In the genomic region with DNA sequence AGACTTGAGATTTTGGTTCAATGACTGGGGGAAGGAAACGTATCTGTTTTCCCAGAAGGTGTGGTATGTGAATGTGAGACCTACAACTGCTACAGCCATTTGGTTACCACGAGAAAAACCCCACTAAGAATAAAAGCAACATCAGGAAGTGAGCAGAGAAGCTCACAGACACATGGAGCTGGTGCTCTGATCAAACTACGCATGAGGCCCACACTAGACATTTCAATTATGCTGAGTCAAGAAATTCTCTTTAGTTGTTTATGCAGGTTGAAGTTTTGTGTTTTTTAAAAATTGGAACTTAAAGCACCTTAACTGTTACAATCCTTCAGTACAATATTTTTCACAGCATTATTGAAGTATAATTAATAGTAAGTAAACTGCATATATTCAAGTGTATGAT, we compare ENCODE assay signal across 20 cellular contexts. TPM values are rescaled to one million over a fixed set of nuclear protein-coding genes. Genes with fewer than 3 reads are reported as not detected.
DNase-seq lines count a peak whose midpoint lies in the region; ATAC-seq, FAIRE-seq and TF ChIP-seq lines count a peak whose summit lies in the region.
"Had no signal": no experiment of that assay in that cellular context is flagged by ENCODE, and none has a peak within 500 bp of the region (broad histone marks: within the 10 kb centered on the region; RNA-seq: fewer than 3 reads in every experiment).

No MANE protein-coding gene starts in this region.

- TF ChIP-seq CTCF in A549 (IDR thresholded peaks at IDR 0.05) (no peak), IMR-90 (conservative IDR thresholded peaks at IDR 0.05; ENCODE audit: low read depth, low read length) (no peak), osteocyte (IDR thresholded peaks at IDR 0.05) (no peak)

- H4K5ac ChIP-seq in IMR-90 (ENCODE audit: low read depth, low read length), result no peak overlapping the region

- no peaks in the 10 kb centered on the region for H3K36me3 ChIP-seq in IMR-90 (ENCODE audit: control insufficient read depth, insufficient read depth, low read length)
- H3K36me3 ChIP-seq: BLaER1 had no signal

- H2AFZ ChIP-seq in IMR-90 (replicated peaks; ENCODE audit: low read length, poor library complexity), result peak overlapping the region; percentile 74
- H2AFZ ChIP-seq: GM23338 had no signal

- no peak overlapping the region for H2AK5ac ChIP-seq in IMR-90 (ENCODE audit: low read depth, low read length)

- peak overlapping the region; percentile 12 for H3K27ac Mint-ChIP-seq in activated naive CD8-positive, alpha-beta T cell
- no peak overlapping the region for H3K27ac Mint-ChIP-seq in activated naive CD8-positive, alpha-beta T cell treated with anti-CD3 and anti-CD28 coated beads for 36 hours
- peak overlapping the region in 6 of 10 donors; percentile 3 to 86 (median 34) for H3K27ac Mint-ChIP-seq in naive thymus-derived CD8-positive, alpha-beta T cell
- no peak overlapping the region for H3K27ac Mint-ChIP-seq in osteocyte (ENCODE audit: unreplicated experiment)
- H3K27ac Mint-ChIP-seq: CD8-positive, alpha-beta memory T cell; GM23338; HFFc6; IgD-negative memory B cell had no signal

- no TSS peak for BruUV-seq in IMR-90 (replicated peaks; lab: Mats Ljungman, UMichigan)

- CTCF ChIA-PET in A549 (lab: Yijun Ruan, JAX) (interaction anchor here (1.6 kb wide), 1 partner anchor 14 kb away, joined by 4 read pairs; no protein-coding TSS in a partner anchor), IMR-90 (lab: Yijun Ruan, JAX) (no interaction called here)

- FAIRE-seq in A549 (lab: Jason Lieb, UNC), result no peak
- FAIRE-seq: G401.6, GM12891, H54 had no signal

- no peak overlapping the region for H3K14ac ChIP-seq in IMR-90 (replicated peaks; ENCODE audit: low read depth, low read length)

- no peak for TF ChIP-seq RAD21 in A549 (conservative IDR thresholded peaks at IDR 0.05 in 1 of 2, IDR thresholded peaks at IDR 0.05 in 1 of 2)
- no peak for TF ChIP-seq RAD21 in IMR-90 (IDR thresholded peaks at IDR 0.05; ENCODE audit: low read length)

- H3K27me3 ChIP-seq in IMR-90 (ENCODE audit: control insufficient read depth, insufficient read depth, low read length), result peaks cover 2% of the 10 kb centered on the region; the same call in 1 of the 2 replicates
- H3K27me3 ChIP-seq: BLaER1 had no signal

- no peak overlapping the region for H4K91ac ChIP-seq in IMR-90 (ENCODE audit: insufficient read depth, low read depth, low read length)

- intact Hi-C loops in IMR-90 (cut with micrococcal nuclease), result no loop called here

- H3K4me3 ChIP-seq in A549, result no peak overlapping the region
- no peak overlapping the region for H3K4me3 ChIP-seq in IMR-90 (ENCODE audit: insufficient read depth, low read depth, low read length)
- H3K4me3 ChIP-seq: BLaER1, GM23338 had no signal

- no peak overlapping the region for H2BK15ac ChIP-seq in IMR-90 (ENCODE audit: low read depth, low read length)

- peaks cover 4% of the 10 kb centered on the region for H3K9me3 Mint-ChIP-seq in activated naive CD8-positive, alpha-beta T cell (ENCODE audit: low read depth)
- no peaks in the 10 kb centered on the region for H3K9me3 Mint-ChIP-seq in activated naive CD8-positive, alpha-beta T cell treated with anti-CD3 and anti-CD28 coated beads for 36 hours
- peaks cover 0 to 7% (median 4%) of the 10 kb centered on the region in 9 donors for H3K9me3 Mint-ChIP-seq in naive thymus-derived CD8-positive, alpha-beta T cell
- H3K9me3 Mint-ChIP-seq in osteocyte (ENCODE audit: unreplicated experiment), result peaks cover 9% of the 10 kb centered on the region
- H3K9me3 Mint-ChIP-seq: HFFc6 had no signal

- no peaks in the 10 kb centered on the region for H3K27me3 Mint-ChIP-seq in activated naive CD8-positive, alpha-beta T cell
- no peaks in the 10 kb centered on the region for H3K27me3 Mint-ChIP-seq in activated naive CD8-positive, alpha-beta T cell treated with anti-CD3 and anti-CD28 coated beads for 36 hours
- H3K27me3 Mint-ChIP-seq in naive thymus-derived CD8-positive, alpha-beta T cell, result peaks cover 0 to 3% (median 0%) of the 10 kb centered on the region in 5 donors
- peaks cover 23% of the 10 kb centered on the region for H3K27me3 Mint-ChIP-seq in osteocyte (ENCODE audit: unreplicated experiment)
- H3K27me3 Mint-ChIP-seq: IgD-negative memory B cell had no signal

- no peak overlapping the region for H3K4me3 Mint-ChIP-seq in activated naive CD8-positive, alpha-beta T cell
- no peak overlapping the region for H3K4me3 Mint-ChIP-seq in activated naive CD8-positive, alpha-beta T cell treated with anti-CD3 and anti-CD28 coated beads for 36 hours
- no peak overlapping the region for H3K4me3 Mint-ChIP-seq in naive thymus-derived CD8-positive, alpha-beta T cell
- no peak overlapping the region for H3K4me3 Mint-ChIP-seq in osteocyte (ENCODE audit: unreplicated experiment)
- H3K4me3 Mint-ChIP-seq: CD14-positive monocyte; CD8-positive, alpha-beta memory T cell; GM23338; HFFc6; IgD-negative memory B cell had no signal

- H3K79me1 ChIP-seq in IMR-90 (ENCODE audit: low read depth in 1 of 2, low read length in 2 of 2), result no peaks in the 10 kb centered on the region

- H3K36me3 Mint-ChIP-seq in activated naive CD8-positive, alpha-beta T cell, result no peaks in the 10 kb centered on the region
- no peaks in the 10 kb centered on the region for H3K36me3 Mint-ChIP-seq in activated naive CD8-positive, alpha-beta T cell treated with anti-CD3 and anti-CD28 coated beads for 36 hours
- H3K36me3 Mint-ChIP-seq in naive thymus-derived CD8-positive, alpha-beta T cell, result peaks cover 0 to 8% (median 3%) of the 10 kb centered on the region in 3 donors
- no peaks in the 10 kb centered on the region for H3K36me3 Mint-ChIP-seq in osteocyte (ENCODE audit: unreplicated experiment)
- H3K36me3 Mint-ChIP-seq: CD14-positive monocyte had no signal

- no peak overlapping the region for H3K4ac ChIP-seq in IMR-90 (ENCODE audit: low read depth, low read length)

- POLR2A ChIA-PET in A549 (lab: Yijun Ruan, JAX) (no interaction called here), IMR-90 (lab: Charles Lee; ENCODE audit: unreplicated experiment) (no interaction called here)
- POLR2A ChIA-PET in naive thymus-derived CD8-positive, alpha-beta T cell (lab: Charles Lee), result no interaction called here

- no peak overlapping the region for H3K9ac ChIP-seq in IMR-90 (ENCODE audit: low read depth, low read length)
- H3K9ac ChIP-seq: BLaER1 had no signal

- H3K56ac ChIP-seq in IMR-90 (ENCODE audit: extremely low read depth, insufficient read depth, low read length), result no peak overlapping the region

- no peak overlapping the region for H3K4me2 ChIP-seq in A549
- no peak overlapping the region for H3K4me2 ChIP-seq in IMR-90 (ENCODE audit: low read depth, low read length)
- H3K4me2 ChIP-seq: BLaER1, GM23338 had no signal

- no peak overlapping the region for H3K18ac ChIP-seq in IMR-90 (ENCODE audit: low read depth, low read length)

- 48% methylated on average over 3 of the region's 3 CpGs for WGBS in A549 (ENCODE audit: missing lambda C conversion rate)
- no CpG with 5 or more reads among the region's 3 CpGs for WGBS in IMR-90 (ENCODE audit: extremely low coverage in 2 of 2, insufficient read length in 1 of 2), 2 experiments

- TF ChIP-seq EP300 in A549 (IDR thresholded peaks at IDR 0.05), result no peak

- H3K9me1 ChIP-seq in IMR-90 (ENCODE audit: insufficient read depth, low read length), result no peaks in the 10 kb centered on the region

- in situ Hi-C loops in IMR-90 (cut with MboI; ENCODE audit: low sequenced_read_pairs), result no loop called here

- TF ChIP-seq POLR2A in A549 (IDR thresholded peaks at IDR 0.05; ENCODE audit: low read length) (no peak), IMR-90 (IDR thresholded peaks at IDR 0.05; ENCODE audit: low read depth, low read length) (no peak)

- H4K20me1 ChIP-seq in IMR-90 (ENCODE audit: insufficient read depth, low read length), result no peaks in the 10 kb centered on the region
- H4K20me1 ChIP-seq: BLaER1 had no signal

- H2AK9ac ChIP-seq in IMR-90 (replicated peaks; ENCODE audit: low read depth, low read length, poor library complexity), result no peak overlapping the region

- ATAC-seq in A549, result no peak
- ATAC-seq in IMR-90 (ENCODE audit: low read depth), result no peak
- ATAC-seq in naive thymus-derived CD8-positive, alpha-beta T cell, result peak; percentile 50 to 93
- ATAC-seq: GM23338 had no signal

- no peak overlapping the region for H3K27ac ChIP-seq in A549
- H3K27ac ChIP-seq in IMR-90 (ENCODE audit: insufficient read depth, low read length), result no peak overlapping the region
- H3K27ac ChIP-seq: 22Rv1, BLaER1, HL-60 had no signal

- H2BK20ac ChIP-seq in IMR-90 (ENCODE audit: low read depth, low read length), result no peak overlapping the region

- H3K4me1 Mint-ChIP-seq in activated naive CD8-positive, alpha-beta T cell (ENCODE audit: low read depth), result peaks cover 5% of the 10 kb centered on the region
- peaks cover 2% of the 10 kb centered on the region for H3K4me1 Mint-ChIP-seq in activated naive CD8-positive, alpha-beta T cell treated with anti-CD3 and anti-CD28 coated beads for 36 hours
- peaks cover 2 to 7% (median 5%) of the 10 kb centered on the region in 4 donors for H3K4me1 Mint-ChIP-seq in naive thymus-derived CD8-positive, alpha-beta T cell
- no peaks in the 10 kb centered on the region for H3K4me1 Mint-ChIP-seq in osteocyte (ENCODE audit: unreplicated experiment)
- H3K4me1 Mint-ChIP-seq: CD8-positive, alpha-beta memory T cell; GM23338; IgD-negative memory B cell had no signal

- no peak for DNase-seq in activated naive CD8-positive, alpha-beta T cell treated with anti-CD3 and anti-CD28 coated beads for 36 hours
- DNase-seq in A549 (ENCODE audit: low read depth in 1 of 2, low spot score in 1 of 2) (no peak), IMR-90 (no peak), osteocyte (ENCODE audit: extremely low spot score, unreplicated experiment) (no peak)
- DNase-seq in naive thymus-derived CD8-positive, alpha-beta T cell, result peak in 2 of 10 donors; percentile 18 to 33
- DNase-seq in stimulated activated CD4-positive, alpha-beta T cell treated with anti-CD3 and anti-CD28 coated beads, Interleukin-4, amount 100 ng/mL, for 24 hours, result no peak
- DNase-seq: COR-L47, HCEC 1CT, HFFc6 had no signal

- dilution Hi-C loops in IMR-90 (cut with HindIII; ENCODE audit: low sequenced_read_pairs, unreplicated experiment), result no loop called here

- no peaks in the 10 kb centered on the region for H3K4me1 ChIP-seq in A549
- H3K4me1 ChIP-seq in IMR-90 (ENCODE audit: control insufficient read depth, insufficient read depth, low read length), result no peaks in the 10 kb centered on the region
- H3K4me1 ChIP-seq: BLaER1 had no signal

- H2BK120ac ChIP-seq in IMR-90 (ENCODE audit: low read depth, low read length), result no peak overlapping the region

- no peak overlapping the region for H2BK5ac ChIP-seq in IMR-90 (ENCODE audit: low read depth, low read length, poor library complexity, severe bottlenecking)

- H3K9me3 ChIP-seq in A549, result peaks cover 10% of the 10 kb centered on the region; the same call in 2 of the 3 replicates
- H3K9me3 ChIP-seq in IMR-90 (ENCODE audit: control insufficient read depth, insufficient read depth, low read length), result no peaks in the 10 kb centered on the region

- H3K23ac ChIP-seq in IMR-90 (ENCODE audit: low read depth, low read length), result no peak overlapping the region

- no peak overlapping the region for H4K8ac ChIP-seq in IMR-90 (ENCODE audit: low read depth in 2 of 2, low read length in 2 of 2)

RNA-seq across cellular contexts. Expression of gene SPTLC2, which starts 8.9 kb away (rescaled TPM):
- 10 to 100 TPM; 30.7 to 36.2 TPM for total RNA-seq in activated naive CD8-positive, alpha-beta T cell treated with anti-CD3 and anti-CD28 coated beads for 36 hours
- polyA plus RNA-seq in A549 (2011; rRNA removed), result 29.9 and 30.9 TPM in 2 replicates
- polyA plus RNA-seq in A549 (2012; cell fraction: cytosol; rRNA removed), result 8.3 and 9.1 TPM in 2 replicates
- 4.3 and 13.7 TPM in 2 replicates for polyA plus RNA-seq in A549 (2012; cell fraction: nucleus; rRNA removed)
- polyA plus RNA-seq in A549 (2017; fragmentation: RNase III; extraction: RNeasy Plus Mini Kit Qiagen cat#74134 plus additional on column Dnase treatment), result 16.3 to 17.6 TPM (median 17.2 TPM) in 3 replicates
- polyA minus RNA-seq in A549 (2011; rRNA and poly(A)+ RNA removed), result 25.7 and 28.9 TPM in 2 replicates
- total RNA-seq in IMR-90 (2012; rRNA removed), result 68.3 and 100.0 TPM in 2 replicates
- polyA plus RNA-seq in IMR-90 (2012; rRNA removed), result 16.8 and 22.6 TPM in 2 replicates
- 5.0 and 6.5 TPM in 2 replicates for polyA plus RNA-seq in IMR-90 (2012; cell fraction: cytosol; rRNA removed)
- 2.6 and 14.1 TPM in 2 replicates for polyA plus RNA-seq in IMR-90 (2012; cell fraction: nucleus; rRNA removed; ENCODE audit: low replicate concordance)
- total RNA-seq in naive thymus-derived CD8-positive, alpha-beta T cell, result 10 to 100 TPM; 22.6 to 26.0 TPM
- polyA plus RNA-seq in naive thymus-derived CD8-positive, alpha-beta T cell, result 10 to 100 TPM; 10.0 to 11.8 (median 11.2) TPM
- total RNA-seq in osteocyte, result 28.1 and 31.3 TPM in 2 replicates

Comparison
In these comparisons a context has a peak if more than half of its experiments do, and no peak if none do; other contexts are left out.
1. H3K27ac Mint-ChIP-seq: peak in activated naive CD8-positive, alpha-beta T cell (single experiment) and naive thymus-derived CD8-positive, alpha-beta T cell (6 of 10); none in activated naive CD8-positive, alpha-beta T cell treated with anti-CD3 and anti-CD28 coated beads for 36 hours (single experiment) and osteocyte (single experiment).
2. ATAC-seq: peak in naive thymus-derived CD8-positive, alpha-beta T cell (2 of 2); none in A549 (0 of 2) and IMR-90 (single experiment).